In genomic region chr10:60043561-60043960, GRCh38 we compare ENCODE assay signal across 1 cellular context.
TF ChIP-seq lines count a peak whose summit lies in the region.

No MANE protein-coding gene starts in this region.

TF ChIP-seq in GM23338, 12 proteins besides CTCF, POLR2A, EP300 and RAD21 (continued from another document):
- TF ChIP-seq ZNF462 (CRISPR knock-in tag; IDR thresholded peaks at IDR 0.05) (no peak), ZNF114 (CRISPR knock-in tag; IDR thresholded peaks at IDR 0.05) (no peak), ZNF331 (CRISPR knock-in tag; IDR thresholded peaks at IDR 0.05; ENCODE audit: low read depth) (no peak), JUNB (IDR thresholded peaks at IDR 0.05; ENCODE audit: unreplicated experiment) (no peak), EZH2 (IDR thresholded peaks at IDR 0.05; ENCODE audit: low read depth, unreplicated experiment) (no peak)
